Comparison of ENCODE assay signal across 31 cellular contexts in the genomic region with DNA sequence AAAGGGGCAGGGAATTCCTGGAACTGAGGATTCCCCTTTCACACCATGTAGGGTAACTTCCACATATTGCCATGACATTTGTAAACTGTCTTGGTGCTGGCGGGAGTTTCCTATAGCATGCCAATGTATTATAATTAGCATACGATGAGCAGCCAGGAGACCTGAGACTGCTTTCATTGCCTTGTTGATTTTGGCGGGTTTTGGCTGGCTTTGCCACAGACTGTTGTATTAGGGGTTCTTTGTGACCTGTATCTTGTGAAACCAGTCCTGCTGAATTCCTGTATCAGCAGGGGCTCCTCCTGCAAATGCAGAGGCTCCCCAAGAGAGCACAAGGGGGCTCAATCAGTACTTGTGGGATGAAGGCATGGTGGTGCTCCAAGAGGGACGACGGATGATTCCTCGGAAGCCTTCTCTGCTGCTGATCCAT.
DNase-seq lines count a peak whose midpoint lies in the region; ATAC-seq and TF ChIP-seq lines count a peak whose summit lies in the region.
"Had no signal": no experiment of that assay in that cellular context is flagged by ENCODE, and none has a peak within 500 bp of the region (broad histone marks: within the 10 kb centered on the region; RNA-seq: fewer than 3 reads in every experiment).

No MANE protein-coding gene starts in this region.

- no peak overlapping the region for H3K27ac ChIP-seq in endodermal cell (ENCODE audit: low read depth, low read length)
- H3K27ac ChIP-seq: breast epithelium, coronary artery, foreskin keratinocyte, psoas muscle, RWPE1 had no signal

- intact Hi-C loops in activated CD4-positive, alpha-beta T cell treated with anti-CD3 and anti-CD28 coated beads, Interleukin-2, amount 10 ng/mL, durations not matched to agents 24 days and 14 days (cut with micrococcal nuclease): no loop called here
- intact Hi-C loops in cardiac septum (cut with DNase I): no loop called here

- peak overlapping the region; percentile 48 for H3K27ac Mint-ChIP-seq in activated CD4-positive, alpha-beta T cell treated with anti-CD3 and anti-CD28 coated beads, Interleukin-2, amount 10 ng/mL, durations not matched to agents 24 days and 14 days
- peak overlapping the region; percentile 41 for H3K27ac Mint-ChIP-seq in T-helper 17 cell
- H3K27ac Mint-ChIP-seq in endodermal cell: peak overlapping the region; percentile 19
- H3K27ac Mint-ChIP-seq in stimulated activated effector memory CD8-positive, alpha-beta T cell treated with anti-CD3 and anti-CD28 coated beads, Interleukin-12 subunit alpha, Interleukin-12 subunit beta, amount 100 ng/mL, for 72 hours: peak overlapping the region; percentile 29
- H3K27ac Mint-ChIP-seq: IgD-negative memory B cell had no signal

- H3K36me3 ChIP-seq in endodermal cell (ENCODE audit: control insufficient read depth, insufficient read depth, low read length): no peaks in the 10 kb centered on the region
- H3K36me3 ChIP-seq: breast epithelium had no signal

- TF ChIP-seq CTCF in endodermal cell (conservative IDR thresholded peaks at IDR 0.05): no peak

- no peaks in the 10 kb centered on the region for H3K9me3 ChIP-seq in T-helper 17 cell (ENCODE audit: control insufficient read depth, low read length, poor library complexity, severe bottlenecking)
- no peaks in the 10 kb centered on the region for H3K9me3 ChIP-seq in endodermal cell (ENCODE audit: control insufficient read depth, low read length)
- H3K9me3 ChIP-seq: breast epithelium, psoas muscle had no signal

- H3K36me3 Mint-ChIP-seq in activated CD4-positive, alpha-beta T cell treated with anti-CD3 and anti-CD28 coated beads, Interleukin-2, amount 10 ng/mL, durations not matched to agents 24 days and 14 days (ENCODE audit: low read depth): peaks cover 34% of the 10 kb centered on the region
- H3K36me3 Mint-ChIP-seq in T-helper 17 cell (ENCODE audit: low read depth) (no peaks in the 10 kb centered on the region), endodermal cell (ENCODE audit: low read depth) (no peaks in the 10 kb centered on the region)
- H3K36me3 Mint-ChIP-seq in stimulated activated effector memory CD8-positive, alpha-beta T cell treated with anti-CD3 and anti-CD28 coated beads, Interleukin-12 subunit alpha, Interleukin-12 subunit beta, amount 100 ng/mL, for 72 hours: peaks cover 12% of the 10 kb centered on the region

- no peak overlapping the region for H3K4me3 ChIP-seq in endodermal cell (ENCODE audit: low read length)
- H3K4me3 ChIP-seq: breast epithelium, coronary artery, psoas muscle had no signal

- no peaks in the 10 kb centered on the region for H3K27me3 Mint-ChIP-seq in activated CD4-positive, alpha-beta T cell treated with anti-CD3 and anti-CD28 coated beads, Interleukin-2, amount 10 ng/mL, durations not matched to agents 24 days and 14 days
- H3K27me3 Mint-ChIP-seq in T-helper 17 cell (no peaks in the 10 kb centered on the region), endodermal cell (ENCODE audit: insufficient read depth) (no peaks in the 10 kb centered on the region)
- H3K27me3 Mint-ChIP-seq: CD4-positive, alpha-beta memory T cell; naive thymus-derived CD4-positive, alpha-beta T cell had no signal

- no peak overlapping the region for H3K4me3 Mint-ChIP-seq in activated CD4-positive, alpha-beta T cell treated with anti-CD3 and anti-CD28 coated beads, Interleukin-2, amount 10 ng/mL, durations not matched to agents 24 days and 14 days
- H3K4me3 Mint-ChIP-seq in T-helper 17 cell (no peak overlapping the region), endodermal cell (no peak overlapping the region)
- no peak overlapping the region for H3K4me3 Mint-ChIP-seq in stimulated activated effector memory CD8-positive, alpha-beta T cell treated with anti-CD3 and anti-CD28 coated beads, Interleukin-12 subunit alpha, Interleukin-12 subunit beta, amount 100 ng/mL, for 72 hours
- H3K4me3 Mint-ChIP-seq: IgD-negative memory B cell; naive thymus-derived CD4-positive, alpha-beta T cell had no signal

- no peaks in the 10 kb centered on the region for H3K9me3 Mint-ChIP-seq in activated CD4-positive, alpha-beta T cell treated with anti-CD3 and anti-CD28 coated beads, Interleukin-2, amount 10 ng/mL, durations not matched to agents 24 days and 14 days
- H3K9me3 Mint-ChIP-seq in endodermal cell: no peaks in the 10 kb centered on the region
- no peaks in the 10 kb centered on the region for H3K9me3 Mint-ChIP-seq in stimulated activated effector memory CD8-positive, alpha-beta T cell treated with anti-CD3 and anti-CD28 coated beads, Interleukin-12 subunit alpha, Interleukin-12 subunit beta, amount 100 ng/mL, for 72 hours
- H3K9me3 Mint-ChIP-seq: IgD-negative memory B cell had no signal

- H3K9ac ChIP-seq in endodermal cell (ENCODE audit: extremely low read depth, low read length, poor library complexity, severe bottlenecking): no peak overlapping the region

- no peak for DNase-seq in activated CD4-positive, alpha-beta T cell treated with anti-CD3 and anti-CD28 coated beads, Interleukin-2, amount 10 ng/mL, durations not matched to agents 24 days and 14 days
- no peak for DNase-seq in activated CD4-positive, alpha-beta T cell treated with anti-CD3 and anti-CD28 coated beads for 4 hours
- DNase-seq in T-helper 17 cell (no peak), endodermal cell (peak; percentile 86), cardiac septum (ENCODE audit: low spot score) (no peak), NK-92 (lab: John Stamatoyannopoulos, UW; ENCODE audit: unreplicated experiment) (no peak)
- no peak for DNase-seq in stimulated activated effector memory CD8-positive, alpha-beta T cell treated with anti-CD3 and anti-CD28 coated beads, Interleukin-12 subunit alpha, Interleukin-12 subunit beta, amount 100 ng/mL, for 72 hours (ENCODE audit: low spot score in 2 of 2)
- DNase-seq: activated CD4-positive, alpha-beta T cell treated with anti-CD3 and anti-CD28 coated beads for 1 hour; activated gamma-delta T cell; activated T-cell treated with anti-CD3 and anti-CD28 coated beads for 4 hours; CD4-positive, alpha-beta memory T cell; effector memory CD4-positive, alpha-beta T cell; EL; foreskin keratinocyte; islet precursor cell; left ventricle myocardium superior; midbrain; naive thymus-derived CD4-positive, alpha-beta T cell; NCI-H1092 treated with DMSO at 0.1 percent for 48 hours; NCI-H2029; NCI-H345; NCI-H774; psoas muscle; stimulated activated CD4-positive, alpha-beta T cell treated with anti-CD3 and anti-CD28 coated beads, Interleukin-15, amount 100 ng/mL, for 24 hours; stimulated activated naive CD4-positive, alpha-beta T cell had no signal

- no peaks in the 10 kb centered on the region for H3K4me1 ChIP-seq in endodermal cell (ENCODE audit: control insufficient read depth, insufficient read depth, low read length)
- H3K4me1 ChIP-seq: breast epithelium, foreskin keratinocyte, psoas muscle had no signal

- WGBS in endodermal cell (ENCODE audit: insufficient coverage in 1 of 2, insufficient read length in 1 of 2), 2 experiments: 80 to 95% methylated on average over 6 of the region's 6 CpGs

- H3K4me1 Mint-ChIP-seq in activated CD4-positive, alpha-beta T cell treated with anti-CD3 and anti-CD28 coated beads, Interleukin-2, amount 10 ng/mL, durations not matched to agents 24 days and 14 days: peaks cover 16% of the 10 kb centered on the region
- H3K4me1 Mint-ChIP-seq in T-helper 17 cell (peaks cover 11% of the 10 kb centered on the region), endodermal cell (peaks cover 39% of the 10 kb centered on the region)
- H3K4me1 Mint-ChIP-seq in stimulated activated effector memory CD8-positive, alpha-beta T cell treated with anti-CD3 and anti-CD28 coated beads, Interleukin-12 subunit alpha, Interleukin-12 subunit beta, amount 100 ng/mL, for 72 hours: peaks cover 9% of the 10 kb centered on the region
- H3K4me1 Mint-ChIP-seq: IgD-negative memory B cell had no signal

- H3K27me3 ChIP-seq in endodermal cell (ENCODE audit: control insufficient read depth, insufficient read depth, low read length, poor library complexity, severe bottlenecking): no peaks in the 10 kb centered on the region
- H3K27me3 ChIP-seq: breast epithelium, foreskin keratinocyte had no signal

- ATAC-seq in T-helper 17 cell (no peak), HG03159 (IDR thresholded peaks at IDR 0.05; ENCODE audit: unreplicated experiment) (no peak)
- no peak for ATAC-seq in stimulated activated effector memory CD8-positive, alpha-beta T cell treated with anti-CD3 and anti-CD28 coated beads, Interleukin-12 subunit alpha, Interleukin-12 subunit beta, amount 100 ng/mL, for 72 hours
- ATAC-seq: esophagus mucosa; foreskin keratinocyte; left ventricle myocardium superior; naive thymus-derived CD4-positive, alpha-beta T cell; psoas muscle had no signal
